ENCODE assay signal across 13 cellular contexts in genomic region chr7:102170417-102170970, GRCh38.
DNase-seq lines count a peak whose midpoint lies in the region; ATAC-seq, FAIRE-seq and TF ChIP-seq lines count a peak whose summit lies in the region.
"Had no signal": no experiment of that assay in that cellular context is flagged by ENCODE, and none has a peak within 500 bp of the region (broad histone marks: within the 10 kb centered on the region; RNA-seq: fewer than 3 reads in every experiment).

No MANE protein-coding gene starts in this region.

- CTCF ChIA-PET in endothelial cell of umbilical vein (lab: Charles Lee), result interaction anchor here (1.0 kb wide), 3 partner anchors 12 to 50 kb away, joined by 3 to 4 read pairs (median 3); no protein-coding TSS in a partner anchor

- no peaks in the 10 kb centered on the region for H3K9me3 ChIP-seq in endothelial cell of umbilical vein (replicated peaks; ENCODE audit: control insufficient read depth, insufficient read depth, low read length)
- no peaks in the 10 kb centered on the region for H3K9me3 ChIP-seq in uterus
- H3K9me3 ChIP-seq: A549, esophagus squamous epithelium, upper lobe of left lung had no signal

- H3K4me1 ChIP-seq in endothelial cell of umbilical vein (ENCODE audit: control insufficient read depth, extremely low read depth, insufficient read depth, low read length) (peaks cover 14% of the 10 kb centered on the region), uterus (no peaks in the 10 kb centered on the region)
- H3K4me1 ChIP-seq: upper lobe of left lung had no signal

- TF ChIP-seq CTCF in endothelial cell of umbilical vein (IDR thresholded peaks at IDR 0.05; ENCODE audit: extremely low read depth in 1 of 2, insufficient read depth in 1 of 2, low read depth in 1 of 2, low read length in 2 of 2), result no peak
- no peak for TF ChIP-seq CTCF in nephron progenitor cell (IDR thresholded peaks at IDR 0.05)
- no peak for TF ChIP-seq CTCF in uterus (IDR thresholded peaks at IDR 0.05)
- TF ChIP-seq CTCF in omental fat pad (IDR thresholded peaks at IDR 0.05), result no peak

- POLR2A ChIA-PET in endothelial cell of umbilical vein (lab: Charles Lee), result interaction anchor here (0.6 kb wide), 1 partner anchor 406 kb away, joined by 3 read pairs; no protein-coding TSS in a partner anchor

- dilution Hi-C loops in endothelial cell of umbilical vein (cut with MboI; ENCODE audit: extremely low pct_ligation_motif_present, low sequenced_read_pairs), result no loop called here

- H3K4me1 Mint-ChIP-seq in nephron progenitor cell, result peaks cover 48% of the 10 kb centered on the region

- no peak overlapping the region for H3K4me3 Mint-ChIP-seq in nephron progenitor cell

- H3K27ac Mint-ChIP-seq in nephron progenitor cell, result peak overlapping the region; percentile 77

- peak overlapping the region; percentile 29 for H3K9ac ChIP-seq in endothelial cell of umbilical vein (replicated peaks; ENCODE audit: extremely low read depth, insufficient read depth, low read length)

- FAIRE-seq in endothelial cell of umbilical vein (lab: Jason Lieb, UNC), result peak; percentile 64
- FAIRE-seq: A549 had no signal

- H4K20me1 ChIP-seq in endothelial cell of umbilical vein (replicated peaks; ENCODE audit: control insufficient read depth, extremely low read depth, insufficient read depth, low read length), result no peaks in the 10 kb centered on the region

- H3K4me2 ChIP-seq in endothelial cell of umbilical vein (ENCODE audit: insufficient read depth, low read length), result peak overlapping the region; percentile 84
- H3K4me2 ChIP-seq: A549 had no signal

- ATAC-seq in Right ventricle myocardium superior (ENCODE audit: poor library complexity) (peak; percentile 37), GM21381 (IDR thresholded peaks at IDR 0.05; ENCODE audit: unreplicated experiment) (no peak), HG03571 (IDR thresholded peaks at IDR 0.05; ENCODE audit: unreplicated experiment) (no peak), omental fat pad (ENCODE audit: low FRiP score) (no peak)

- peak overlapping the region in 1 of 3 experiments; percentile 13 for H3K4me3 ChIP-seq in endothelial cell of umbilical vein (replicated peaks in 1 of 3; ENCODE audit: insufficient read depth in 1 of 3, low read depth in 1 of 3, low read length in 3 of 3)
- no peak overlapping the region for H3K4me3 ChIP-seq in uterus
- H3K4me3 ChIP-seq: A549, esophagus squamous epithelium, SK-N-MC, upper lobe of left lung had no signal

- H3K36me3 ChIP-seq in endothelial cell of umbilical vein (ENCODE audit: control insufficient read depth in 2 of 2, extremely low read depth in 1 of 2, insufficient read depth in 2 of 2, low read length in 2 of 2), result peaks cover 0 to 2% of the 10 kb centered on the region in 2 experiments
- H3K36me3 ChIP-seq in uterus, result no peaks in the 10 kb centered on the region

- H2AFZ ChIP-seq in endothelial cell of umbilical vein (ENCODE audit: low read depth, low read length), result peak overlapping the region; percentile 60

- intact Hi-C loops in Right ventricle myocardium superior (cut with DNase I), result no loop called here
- intact Hi-C loops in cardiac septum (cut with DNase I), result no loop called here
- intact Hi-C loops in endothelial cell of umbilical vein (cut with micrococcal nuclease), result no loop called here
- intact Hi-C loops in uterus (cut with DNase I; ENCODE audit: low total_unique reads), result no loop called here

- H3K79me2 ChIP-seq in endothelial cell of umbilical vein (ENCODE audit: control insufficient read depth, insufficient read depth, low read length), result no peaks in the 10 kb centered on the region

- H3K27ac ChIP-seq in endothelial cell of umbilical vein (ENCODE audit: insufficient read depth, low read depth, low read length) (peak overlapping the region; percentile 44), uterus (peak overlapping the region; percentile 31 to 63)
- H3K27ac ChIP-seq: SK-N-MC had no signal

- H3K9me3 Mint-ChIP-seq in nephron progenitor cell, result no peaks in the 10 kb centered on the region

- no peaks in the 10 kb centered on the region for H3K9me1 ChIP-seq in endothelial cell of umbilical vein (replicated peaks; ENCODE audit: control insufficient read depth, extremely low read depth, insufficient read depth, low read length)

- TF ChIP-seq POLR2A in endothelial cell of umbilical vein (IDR thresholded peaks at IDR 0.05; ENCODE audit: low read depth, low read length) (no peak), uterus (IDR thresholded peaks at IDR 0.05) (no peak)

- H3K27me3 Mint-ChIP-seq in nephron progenitor cell (ENCODE audit: low read depth, poor library complexity), result peaks cover 3% of the 10 kb centered on the region

- peaks cover 39% of the 10 kb centered on the region for H3K36me3 Mint-ChIP-seq in nephron progenitor cell (ENCODE audit: low read depth)

- DNase-seq in Right ventricle myocardium superior, result no peak
- DNase-seq in cardiac septum (ENCODE audit: low spot score), result no peak
- DNase-seq in endothelial cell of umbilical vein (ENCODE audit: low read depth, low spot score), result peak; percentile 73
- DNase-seq in nephron progenitor cell, result peak; percentile 43
- no peak for DNase-seq in uterus
- no peak for DNase-seq in omental fat pad (ENCODE audit: low spot score)
- DNase-seq: central memory CD4-positive, alpha-beta T cell; esophagus squamous epithelium; upper lobe of left lung had no signal

- no TSS peak for BruUV-seq in endothelial cell of umbilical vein (replicated peaks; lab: Mats Ljungman, UMichigan)

- H3K27me3 ChIP-seq in endothelial cell of umbilical vein (ENCODE audit: control insufficient read depth in 2 of 2, insufficient read depth in 2 of 2, low read length in 2 of 2) (no peaks in the 10 kb centered on the region), uterus (no peaks in the 10 kb centered on the region)
- H3K27me3 ChIP-seq: esophagus squamous epithelium, upper lobe of left lung had no signal

TF ChIP-seq in endothelial cell of umbilical vein, 7 proteins besides CTCF, POLR2A, EP300 and RAD21:
- TF ChIP-seq EZH2 (IDR thresholded peaks at IDR 0.05; ENCODE audit: borderline replicate concordance, low read depth, low read length, severe bottlenecking), result no peak
- no peak for TF ChIP-seq FOS (IDR thresholded peaks at IDR 0.05; ENCODE audit: borderline replicate concordance, insufficient read depth, low read length)
- no peak for TF ChIP-seq GATA2 (IDR thresholded peaks at IDR 0.05; ENCODE audit: insufficient read depth, insufficient read length, low read depth, low read length)
- TF ChIP-seq JUN (IDR thresholded peaks at IDR 0.05; ENCODE audit: borderline replicate concordance, insufficient read depth, insufficient read length, low read depth), result no peak
- TF ChIP-seq MYC (IDR thresholded peaks at IDR 0.05; ENCODE audit: low read depth, low read length), result no peak
- TF ChIP-seq POLR2AphosphoS5 (IDR thresholded peaks at IDR 0.05; ENCODE audit: insufficient read depth, low read depth, low read length), result no peak

Comparison
In these comparisons a context has a peak if more than half of its experiments do, and no peak if none do; other contexts are left out.
1. DNase-seq: peak in endothelial cell of umbilical vein (single experiment) and nephron progenitor cell (single experiment); none in Right ventricle myocardium superior (single experiment), cardiac septum (single experiment), uterus (0 of 2) and omental fat pad (single experiment).